In genomic region chr15:85741662-85742061, GRCh38 we compare ENCODE assay signal across 16 cellular contexts. TPM values are rescaled to one million over a fixed set of nuclear protein-coding genes. Genes with fewer than 3 reads are reported as not detected.
DNase-seq lines count a peak whose midpoint lies in the region; ATAC-seq lines count a peak whose summit lies in the region.
"Had no signal": no experiment of that assay in that cellular context is flagged by ENCODE, and none has a peak within 500 bp of the region (broad histone marks: within the 10 kb centered on the region; RNA-seq: fewer than 3 reads in every experiment).

No MANE protein-coding gene starts in this region.

- no peaks in the 10 kb centered on the region for H3K4me1 Mint-ChIP-seq in activated naive CD4-positive, alpha-beta T cell treated with anti-CD3 and anti-CD28 coated beads for 36 hours (ENCODE audit: low read depth)
- H3K4me1 Mint-ChIP-seq in activated T-helper 17 cell treated with anti-CD3 and anti-CD28 coated beads, Interleukin-2, amount 50 U/mL, for 72 hours = no peaks in the 10 kb centered on the region
- H3K4me1 Mint-ChIP-seq in activated CD4-positive, alpha-beta T cell treated with anti-CD3 and anti-CD28 coated beads for 36 hours = no peaks in the 10 kb centered on the region
- H3K4me1 Mint-ChIP-seq: CD14-positive monocyte had no signal

- H3K27me3 Mint-ChIP-seq in activated naive CD4-positive, alpha-beta T cell treated with anti-CD3 and anti-CD28 coated beads for 36 hours (ENCODE audit: low read depth) = no peaks in the 10 kb centered on the region
- H3K27me3 Mint-ChIP-seq in activated T-helper 17 cell treated with anti-CD3 and anti-CD28 coated beads, Interleukin-2, amount 50 U/mL, for 72 hours = no peaks in the 10 kb centered on the region
- H3K27me3 Mint-ChIP-seq in activated CD4-positive, alpha-beta T cell treated with anti-CD3 and anti-CD28 coated beads for 36 hours = no peaks in the 10 kb centered on the region

- POLR2A ChIA-PET in activated CD4-positive, alpha-beta T cell treated with anti-CD3 and anti-CD28 coated beads for 36 hours (lab: Charles Lee) = no interaction called here

- intact Hi-C loops in activated naive CD4-positive, alpha-beta T cell treated with anti-CD3 and anti-CD28 coated beads for 36 hours (cut with micrococcal nuclease) = no loop called here
- intact Hi-C loops in activated CD4-positive, alpha-beta T cell treated with anti-CD3 and anti-CD28 coated beads for 36 hours (cut with DNase I, micrococcal nuclease) = no loop called here

- CTCF ChIA-PET in activated naive CD4-positive, alpha-beta T cell treated with anti-CD3 and anti-CD28 coated beads for 36 hours (lab: Charles Lee) = interaction anchor here (0.8 to 1.5 kb wide), 4 partner anchors 19 to 490 kb away, joined by 3 read pairs; no protein-coding TSS in a partner anchor
- CTCF ChIA-PET in activated CD4-positive, alpha-beta T cell treated with anti-CD3 and anti-CD28 coated beads for 36 hours (lab: Charles Lee) = interaction anchor here (0.6 to 2.1 kb wide), 2 partner anchors 12 to 36 kb away, joined by 3 to 6 read pairs; no protein-coding TSS in a partner anchor

- no peak overlapping the region for H3K4me3 Mint-ChIP-seq in activated naive CD4-positive, alpha-beta T cell treated with anti-CD3 and anti-CD28 coated beads for 36 hours
- no peak overlapping the region for H3K4me3 Mint-ChIP-seq in activated T-helper 17 cell treated with anti-CD3 and anti-CD28 coated beads, Interleukin-2, amount 50 U/mL, for 72 hours
- H3K4me3 Mint-ChIP-seq in activated CD4-positive, alpha-beta T cell treated with anti-CD3 and anti-CD28 coated beads for 36 hours = no peak overlapping the region
- H3K4me3 Mint-ChIP-seq: CD14-positive monocyte had no signal

- peak overlapping the region; percentile 30 for H3K27ac Mint-ChIP-seq in activated naive CD4-positive, alpha-beta T cell treated with anti-CD3 and anti-CD28 coated beads for 36 hours
- peak overlapping the region; percentile 35 for H3K27ac Mint-ChIP-seq in activated T-helper 17 cell treated with anti-CD3 and anti-CD28 coated beads, Interleukin-2, amount 50 U/mL, for 72 hours
- no peak overlapping the region for H3K27ac Mint-ChIP-seq in activated CD4-positive, alpha-beta T cell treated with anti-CD3 and anti-CD28 coated beads for 36 hours

- H3K36me3 ChIP-seq in stomach smooth muscle (ENCODE audit: control insufficient read depth in 2 of 2, insufficient read depth in 2 of 2, low read length in 2 of 2) = peaks cover 54 to 63% of the 10 kb centered on the region in 2 donors

- no peaks in the 10 kb centered on the region for H3K9me3 ChIP-seq in stomach smooth muscle (ENCODE audit: control insufficient read depth in 2 of 2, low read length in 2 of 2)
- H3K9me3 ChIP-seq: right lobe of liver had no signal

- no peak overlapping the region for H3K9ac ChIP-seq in stomach smooth muscle (ENCODE audit: low read length in 2 of 2)

- H3K36me3 Mint-ChIP-seq in activated naive CD4-positive, alpha-beta T cell treated with anti-CD3 and anti-CD28 coated beads for 36 hours (ENCODE audit: low read depth) = peaks cover 27% of the 10 kb centered on the region
- H3K36me3 Mint-ChIP-seq in activated T-helper 17 cell treated with anti-CD3 and anti-CD28 coated beads, Interleukin-2, amount 50 U/mL, for 72 hours (ENCODE audit: low read depth) = peaks cover 99% of the 10 kb centered on the region
- H3K36me3 Mint-ChIP-seq in activated CD4-positive, alpha-beta T cell treated with anti-CD3 and anti-CD28 coated beads for 36 hours (ENCODE audit: low read depth) = peaks cover 57% of the 10 kb centered on the region

- no peak overlapping the region for H3K4me3 ChIP-seq in stomach smooth muscle (ENCODE audit: low read length in 2 of 2)
- H3K4me3 ChIP-seq: right lobe of liver had no signal

- no peaks in the 10 kb centered on the region for H3K27me3 ChIP-seq in layer of hippocampus (ENCODE audit: control insufficient read depth, insufficient read depth, low read length)
- no peaks in the 10 kb centered on the region for H3K27me3 ChIP-seq in stomach smooth muscle (ENCODE audit: control insufficient read depth in 1 of 2, insufficient read depth in 2 of 2, low read length in 2 of 2)
- H3K27me3 ChIP-seq: right lobe of liver had no signal

- H3K27ac ChIP-seq in layer of hippocampus (ENCODE audit: low read depth, low read length) (peak overlapping the region; percentile 35), stomach smooth muscle (ENCODE audit: low read length) (peak overlapping the region; percentile 49)
- H3K27ac ChIP-seq: right lobe of liver had no signal

- H3K9me3 Mint-ChIP-seq in activated naive CD4-positive, alpha-beta T cell treated with anti-CD3 and anti-CD28 coated beads for 36 hours = no peaks in the 10 kb centered on the region
- no peaks in the 10 kb centered on the region for H3K9me3 Mint-ChIP-seq in activated T-helper 17 cell treated with anti-CD3 and anti-CD28 coated beads, Interleukin-2, amount 50 U/mL, for 72 hours
- H3K9me3 Mint-ChIP-seq in activated CD4-positive, alpha-beta T cell treated with anti-CD3 and anti-CD28 coated beads for 36 hours (ENCODE audit: low read depth) = no peaks in the 10 kb centered on the region

- no peak for ATAC-seq in activated T-helper 17 cell treated with anti-CD3 and anti-CD28 coated beads, Interleukin-2, amount 50 U/mL, for 72 hours (replicated peaks)
- no peak for ATAC-seq in activated CD4-positive, alpha-beta T cell treated with anti-CD3 and anti-CD28 coated beads for 36 hours
- ATAC-seq in esophagus mucosa = no peak

- DNase-seq in activated naive CD4-positive, alpha-beta T cell treated with anti-CD3 and anti-CD28 coated beads for 36 hours = no peak
- DNase-seq in activated naive CD4-positive, alpha-beta T cell treated with Interleukin-2 at 50 U/mL for 16 hours = no peak
- no peak for DNase-seq in activated CD4-positive, alpha-beta T cell treated with anti-CD3 and anti-CD28 coated beads for 36 hours
- no peak for DNase-seq in HT-29 (ENCODE audit: low spot score)
- DNase-seq: ACHN; amniotic stem cell; effector memory CD4-positive, alpha-beta T cell; left ventricle myocardium superior; NCI-H1105; NCI-H2107; right lobe of liver had no signal

- H3K4me1 ChIP-seq in stomach smooth muscle (ENCODE audit: control insufficient read depth, insufficient read depth, low read length) = peaks cover 28% of the 10 kb centered on the region
- H3K4me1 ChIP-seq: right lobe of liver had no signal

RNA-seq across cellular contexts. Expression of gene KLHL25, which starts 53.1 kb away (rescaled TPM):
- 1 to 10 TPM; 5.3 to 5.4 TPM for total RNA-seq in activated naive CD4-positive, alpha-beta T cell treated with anti-CD3 and anti-CD28 coated beads for 36 hours
- total RNA-seq in activated T-helper 17 cell treated with anti-CD3 and anti-CD28 coated beads, Interleukin-2, amount 50 U/mL, for 72 hours = 1 to 10 TPM; 3.4 to 4.6 TPM
- total RNA-seq in activated CD4-positive, alpha-beta T cell treated with anti-CD3 and anti-CD28 coated beads for 36 hours = 1 to 10 TPM; 4.9 to 5.2 TPM
- total RNA-seq in HT-29 (2014; rRNA removed; shearing (Covaris generic)) = 17.9 and 23.6 TPM in 2 replicates
- 4.8 TPM for total RNA-seq in esophagus mucosa
